In the genomic region with DNA sequence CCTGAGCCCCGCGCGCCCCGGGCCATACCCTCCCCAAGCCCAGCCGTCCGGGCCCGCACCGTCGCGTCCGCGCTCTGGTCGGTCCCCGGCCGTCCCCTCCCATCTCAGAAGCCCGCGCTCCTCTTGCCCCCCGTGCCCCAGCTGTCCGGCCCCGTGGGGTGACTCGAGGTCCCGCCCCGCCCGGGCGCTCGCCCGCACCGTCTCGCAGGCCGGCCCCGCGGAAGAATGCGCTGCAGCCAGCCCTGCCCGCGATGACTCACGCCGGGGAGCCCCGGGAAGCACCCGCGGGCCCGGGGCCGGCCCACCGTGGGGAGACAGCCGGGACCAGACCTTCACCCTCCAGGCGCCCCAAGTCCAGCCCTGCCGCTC, we compare ENCODE assay signal across 8 cellular contexts. TPM values are rescaled to one million over a fixed set of nuclear protein-coding genes. Genes with fewer than 3 reads are reported as not detected.
DNase-seq lines count a peak whose midpoint lies in the region; ATAC-seq and TF ChIP-seq lines count a peak whose summit lies in the region.

No MANE protein-coding gene starts in this region.

- DNase-seq in AG08395 (ENCODE audit: low spot score), result peak; percentile 93
- peak; percentile 23 for DNase-seq in activated T-cell treated with anti-CD3 and anti-CD28 coated beads for 4 hours
- peak; percentile 75 for DNase-seq in glomerular visceral epithelial cell (ENCODE audit: extremely low spot score)
- DNase-seq in gastrocnemius medialis, result no peak
- DNase-seq in ecto neural progenitor cell (ENCODE audit: low spot score), result no peak
- no peak for DNase-seq in occipital lobe (lab: John Stamatoyannopoulos, UW)
- DNase-seq in SHP77 (lab: John Stamatoyannopoulos, UW), result no peak

- intact Hi-C loops in gastrocnemius medialis (cut with DNase I; ENCODE audit: low total_unique reads), result no loop called here

- H3K4me3 ChIP-seq in HUES48 (ENCODE audit: low read depth, low read length) (peak overlapping the region; percentile 47; the same call in 1 of the 2 replicates), gastrocnemius medialis (peak overlapping the region; percentile 46 to 51 (median 49))

- no peaks in the 10 kb centered on the region for H3K36me3 ChIP-seq in HUES48 (ENCODE audit: control insufficient read depth, insufficient read depth, low read length)
- H3K36me3 ChIP-seq in gastrocnemius medialis, result no peaks in the 10 kb centered on the region

- H3K27ac ChIP-seq in HUES48 (ENCODE audit: low read depth, low read length) (peak overlapping the region; percentile 90), gastrocnemius medialis (no peak overlapping the region)

- peak in 1 of 2 donors; percentile 14 for ATAC-seq in gastrocnemius medialis

- H3K27me3 ChIP-seq in HUES48 (ENCODE audit: control insufficient read depth, insufficient read depth, low read length), result peaks cover 39% of the 10 kb centered on the region
- H3K27me3 ChIP-seq in gastrocnemius medialis, result peaks cover 27 to 43% (median 42%) of the 10 kb centered on the region in 3 donors

- H3K9me3 ChIP-seq in HUES48 (ENCODE audit: control insufficient read depth, insufficient read depth, low read length) (no peaks in the 10 kb centered on the region), gastrocnemius medialis (no peaks in the 10 kb centered on the region)

- in situ Hi-C loops in gastrocnemius medialis (cut with MboI; ENCODE audit: low sequenced_read_pairs in 4 of 4), result no loop called here

- H3K9ac ChIP-seq in HUES48 (ENCODE audit: low read depth, low read length), result no peak overlapping the region

- TF ChIP-seq POLR2A in gastrocnemius medialis (IDR thresholded peaks at IDR 0.05), result no peak

- TF ChIP-seq CTCF in gastrocnemius medialis (IDR thresholded peaks at IDR 0.05 in 4 of 5, conservative IDR thresholded peaks at IDR 0.05 in 1 of 5), result no peak

- H3K4me1 ChIP-seq in HUES48 (ENCODE audit: control insufficient read depth, insufficient read depth, low read length), result peaks cover 4% of the 10 kb centered on the region; the same call in 1 of the 2 replicates
- H3K4me1 ChIP-seq in gastrocnemius medialis, result peaks cover 4 to 9% of the 10 kb centered on the region in 2 donors

RNA-seq across cellular contexts. Expression of a gene that starts 0.3 kb away (rescaled TPM):
- total RNA-seq in gastrocnemius medialis (1 to 10 TPM in 1 of 4 donors, not detected in 3; 1.4 TPM), occipital lobe (not detected)

RNA-seq across cellular contexts. Expression of a gene that starts 43.9 kb away (rescaled TPM):
- 10 to 100 TPM; 22.0 to 56.9 (median 38.5) TPM for total RNA-seq in gastrocnemius medialis
- total RNA-seq in occipital lobe, result 34.5 TPM

Comparison
In these comparisons a context has a peak if more than half of its experiments do, and no peak if none do; other contexts are left out.
1. DNase-seq: peak in AG08395 (single experiment), activated T-cell treated with anti-CD3 and anti-CD28 coated beads for 4 hours (single experiment) and glomerular visceral epithelial cell (single experiment); none in gastrocnemius medialis (0 of 2), ecto neural progenitor cell (single experiment), occipital lobe (single experiment) and SHP77 (0 of 2).